Comparison of ENCODE assay signal across 12 cellular contexts in genomic region chrX:29477878-29478277, GRCh38.
DNase-seq lines count a peak whose midpoint lies in the region; ATAC-seq and TF ChIP-seq lines count a peak whose summit lies in the region.
"Had no signal": no experiment of that assay in that cellular context is flagged by ENCODE, and none has a peak within 500 bp of the region (broad histone marks: within the 10 kb centered on the region; RNA-seq: fewer than 3 reads in every experiment).

No MANE protein-coding gene starts in this region.

- no peaks in the 10 kb centered on the region for H3K36me3 Mint-ChIP-seq in naive thymus-derived CD8-positive, alpha-beta T cell

- H3K4me3 ChIP-seq in prostate gland (no peak overlapping the region), vagina (no peak overlapping the region)
- H3K4me3 ChIP-seq: colonic mucosa had no signal

- H3K4me3 Mint-ChIP-seq in naive thymus-derived CD8-positive, alpha-beta T cell = no peak overlapping the region

- no peak overlapping the region for H3K27ac Mint-ChIP-seq in naive thymus-derived CD8-positive, alpha-beta T cell

- no peaks in the 10 kb centered on the region for H3K27me3 Mint-ChIP-seq in naive thymus-derived CD8-positive, alpha-beta T cell

- H3K27ac ChIP-seq in prostate gland (no peak overlapping the region), vagina (no peak overlapping the region)
- H3K27ac ChIP-seq: C4-2B, colonic mucosa had no signal

- intact Hi-C loops in prostate gland (cut with DNase I) = no loop called here
- intact Hi-C loops in vagina (cut with DNase I) = no loop called here

- peaks cover 0 to 16% (median 4%) of the 10 kb centered on the region in 9 donors for H3K9me3 Mint-ChIP-seq in naive thymus-derived CD8-positive, alpha-beta T cell

- TF ChIP-seq POLR2A in prostate gland (IDR thresholded peaks at IDR 0.05) (no peak), vagina (IDR thresholded peaks at IDR 0.05) (no peak)

- no peaks in the 10 kb centered on the region for H3K9me3 ChIP-seq in prostate gland
- H3K9me3 ChIP-seq in vagina = no peaks in the 10 kb centered on the region
- H3K9me3 ChIP-seq: colonic mucosa had no signal

- TF ChIP-seq CTCF in prostate gland (IDR thresholded peaks at IDR 0.05) = no peak
- TF ChIP-seq CTCF in vagina (IDR thresholded peaks at IDR 0.05) = no peak

- POLR2A ChIA-PET in naive thymus-derived CD8-positive, alpha-beta T cell (lab: Charles Lee) = no interaction called here

- H3K4me1 Mint-ChIP-seq in naive thymus-derived CD8-positive, alpha-beta T cell = no peaks in the 10 kb centered on the region

- 42% methylated on average over 1 of the region's 1 CpG for WGBS in prostate gland

- ATAC-seq in GM18499 (IDR thresholded peaks at IDR 0.05; ENCODE audit: insufficient read depth, unreplicated experiment) = peak; percentile 42
- ATAC-seq in GM19468 (IDR thresholded peaks at IDR 0.05; ENCODE audit: extremely low read depth, unreplicated experiment) = peak; percentile 15
- ATAC-seq in HG02938 (IDR thresholded peaks at IDR 0.05; ENCODE audit: unreplicated experiment) = peak; percentile 31
- peak; percentile 41 for ATAC-seq in HG03575 (IDR thresholded peaks at IDR 0.05; ENCODE audit: extremely low read depth, insufficient number of reproducible peaks, low FRiP score, unreplicated experiment)
- no peak for ATAC-seq in naive thymus-derived CD8-positive, alpha-beta T cell
- ATAC-seq: activated CD4-positive, CD25-positive, alpha-beta regulatory T cell treated with anti-CD3 and anti-CD28 coated beads, Interleukin-2, amount 50 U/mL, for 24 hours had no signal

- DNase-seq in prostate gland (ENCODE audit: low spot score) (no peak), vagina (ENCODE audit: extremely low spot score in 2 of 2) (no peak), glomerular visceral epithelial cell (ENCODE audit: extremely low spot score) (no peak)
- no peak for DNase-seq in naive thymus-derived CD8-positive, alpha-beta T cell
- DNase-seq: NCI-H2081 treated with DMSO at 0.1 percent for 48 hours had no signal

- H3K4me1 ChIP-seq in prostate gland (replicated peaks) = no peaks in the 10 kb centered on the region
- no peaks in the 10 kb centered on the region for H3K4me1 ChIP-seq in vagina
- H3K4me1 ChIP-seq: colonic mucosa had no signal

- H3K36me3 ChIP-seq in prostate gland (no peaks in the 10 kb centered on the region), vagina (no peaks in the 10 kb centered on the region)
- H3K36me3 ChIP-seq: colonic mucosa had no signal

- H3K27me3 ChIP-seq in prostate gland (replicated peaks; ENCODE audit: insufficient read depth) = no peaks in the 10 kb centered on the region
- H3K27me3 ChIP-seq in vagina = no peaks in the 10 kb centered on the region
- H3K27me3 ChIP-seq: colonic mucosa had no signal

Comparison
In these comparisons a context has a peak if more than half of its experiments do, and no peak if none do; other contexts are left out.
1. ATAC-seq: peak in GM18499 (single experiment), GM19468 (single experiment), HG02938 (single experiment) and HG03575 (single experiment); none in naive thymus-derived CD8-positive, alpha-beta T cell (0 of 2).